In genomic region chr3:183073839-183074615, GRCh38 we compare ENCODE assay signal across 13 cellular contexts. TPM values are rescaled to one million over a fixed set of nuclear protein-coding genes. Genes with fewer than 3 reads are reported as not detected.
DNase-seq lines count a peak whose midpoint lies in the region; ATAC-seq and TF ChIP-seq lines count a peak whose summit lies in the region.
"Had no signal": no experiment of that assay in that cellular context is flagged by ENCODE, and none has a peak within 500 bp of the region (broad histone marks: within the 10 kb centered on the region; RNA-seq: fewer than 3 reads in every experiment).

No MANE protein-coding gene starts in this region.

- DNase-seq in activated CD4-positive, alpha-beta T cell treated with anti-CD3 and anti-CD28 coated beads for 36 hours: no peak
- no peak for DNase-seq in activated CD4-positive, alpha-beta T cell treated with anti-CD3 and anti-CD28 coated beads, Interleukin-2, amount 10 ng/mL, durations not matched to agents 7 days and 5 days
- DNase-seq in SK-MEL-5 (ENCODE audit: low read depth, low spot score) (peak; percentile 39), fibroblast of mammary gland (ENCODE audit: low read depth) (peak; percentile 20), mucosa of gallbladder (ENCODE audit: low spot score) (no peak), HuH-7.5 (ENCODE audit: low spot score) (no peak), NCI-H1436 treated with DMSO at 0.1 percent for 48 hours (lab: John Stamatoyannopoulos, UW) (no peak)
- no peak for DNase-seq in stimulated activated naive CD8-positive, alpha-beta T cell treated with anti-CD3 and anti-CD28 coated beads, Interleukin-15, amount 100 ng/mL, for 72 hours
- DNase-seq: NCI-H226, tibial artery had no signal

- no peak overlapping the region for H3K4me3 Mint-ChIP-seq in activated CD4-positive, alpha-beta T cell treated with anti-CD3 and anti-CD28 coated beads for 36 hours
- H3K4me3 Mint-ChIP-seq in activated CD4-positive, alpha-beta T cell treated with anti-CD3 and anti-CD28 coated beads, Interleukin-2, amount 10 ng/mL, durations not matched to agents 7 days and 5 days: no peak overlapping the region
- H3K4me3 Mint-ChIP-seq in stimulated activated naive CD8-positive, alpha-beta T cell treated with anti-CD3 and anti-CD28 coated beads, Interleukin-15, amount 100 ng/mL, for 72 hours: no peak overlapping the region
- H3K4me3 Mint-ChIP-seq: T-helper 1 cell treated with Interleukin-12 subunit alpha and Interleukin-12 subunit beta and Interleukin-4 antibody, amounts not matched to agents 30 μg/mL and 1 μg/mL, for 36 hours had no signal

- H3K27me3 Mint-ChIP-seq in activated CD4-positive, alpha-beta T cell treated with anti-CD3 and anti-CD28 coated beads for 36 hours: no peaks in the 10 kb centered on the region
- no peaks in the 10 kb centered on the region for H3K27me3 Mint-ChIP-seq in activated CD4-positive, alpha-beta T cell treated with anti-CD3 and anti-CD28 coated beads, Interleukin-2, amount 10 ng/mL, durations not matched to agents 7 days and 5 days
- no peaks in the 10 kb centered on the region for H3K27me3 Mint-ChIP-seq in stimulated activated naive CD8-positive, alpha-beta T cell treated with anti-CD3 and anti-CD28 coated beads, Interleukin-15, amount 100 ng/mL, for 72 hours

- no peak overlapping the region for H3K4me3 ChIP-seq in fibroblast of mammary gland (ENCODE audit: control insufficient read depth, low read depth, low read length)
- H3K4me3 ChIP-seq: coronary artery, tibial artery had no signal

- peak; percentile 53 for ATAC-seq in activated CD4-positive, alpha-beta T cell treated with anti-CD3 and anti-CD28 coated beads for 36 hours
- peak; percentile 37 for ATAC-seq in stimulated activated naive CD8-positive, alpha-beta T cell treated with anti-CD3 and anti-CD28 coated beads, Interleukin-15, amount 100 ng/mL, for 72 hours
- ATAC-seq: HepG2 had no signal

- H3K4me1 Mint-ChIP-seq in activated CD4-positive, alpha-beta T cell treated with anti-CD3 and anti-CD28 coated beads for 36 hours: peaks cover 14% of the 10 kb centered on the region
- peaks cover 8% of the 10 kb centered on the region for H3K4me1 Mint-ChIP-seq in activated CD4-positive, alpha-beta T cell treated with anti-CD3 and anti-CD28 coated beads, Interleukin-2, amount 10 ng/mL, durations not matched to agents 7 days and 5 days
- H3K4me1 Mint-ChIP-seq in stimulated activated naive CD8-positive, alpha-beta T cell treated with anti-CD3 and anti-CD28 coated beads, Interleukin-15, amount 100 ng/mL, for 72 hours: peaks cover 16% of the 10 kb centered on the region

- in situ Hi-C loops in SK-MEL-5 (cut with HindIII; ENCODE audit: low pct_unique_long_range_greater_than_20kb, low sequenced_read_pairs): no loop called here

- CTCF ChIA-PET in activated CD4-positive, alpha-beta T cell treated with anti-CD3 and anti-CD28 coated beads for 36 hours (lab: Charles Lee): no interaction called here
- CTCF ChIA-PET in activated CD4-positive, alpha-beta T cell treated with anti-CD3 and anti-CD28 coated beads, Interleukin-2, amount 10 ng/mL, durations not matched to agents 7 days and 5 days (lab: Charles Lee): interaction anchor here (1.4 kb wide), 1 partner anchor 9 kb away, joined by 4 read pairs; no protein-coding TSS in a partner anchor

- intact Hi-C loops in activated CD4-positive, alpha-beta T cell treated with anti-CD3 and anti-CD28 coated beads for 36 hours (cut with DNase I, micrococcal nuclease): no loop called here

- POLR2A ChIA-PET in activated CD4-positive, alpha-beta T cell treated with anti-CD3 and anti-CD28 coated beads for 36 hours (lab: Charles Lee): no interaction called here
- POLR2A ChIA-PET in activated CD4-positive, alpha-beta T cell treated with anti-CD3 and anti-CD28 coated beads, Interleukin-2, amount 10 ng/mL, durations not matched to agents 7 days and 5 days (lab: Charles Lee): interaction anchor here (0.6 kb wide), 1 partner anchor 19 kb away, joined by 3 read pairs; no protein-coding TSS in a partner anchor

- H3K36me3 Mint-ChIP-seq in activated CD4-positive, alpha-beta T cell treated with anti-CD3 and anti-CD28 coated beads for 36 hours (ENCODE audit: low read depth): peaks cover 48% of the 10 kb centered on the region
- H3K36me3 Mint-ChIP-seq in activated CD4-positive, alpha-beta T cell treated with anti-CD3 and anti-CD28 coated beads, Interleukin-2, amount 10 ng/mL, durations not matched to agents 7 days and 5 days (ENCODE audit: low read depth): peaks cover 55% of the 10 kb centered on the region

- peaks cover 9% of the 10 kb centered on the region for H3K9me3 Mint-ChIP-seq in activated CD4-positive, alpha-beta T cell treated with anti-CD3 and anti-CD28 coated beads for 36 hours (ENCODE audit: low read depth)
- peaks cover 18% of the 10 kb centered on the region for H3K9me3 Mint-ChIP-seq in activated CD4-positive, alpha-beta T cell treated with anti-CD3 and anti-CD28 coated beads, Interleukin-2, amount 10 ng/mL, durations not matched to agents 7 days and 5 days
- H3K9me3 Mint-ChIP-seq in stimulated activated naive CD8-positive, alpha-beta T cell treated with anti-CD3 and anti-CD28 coated beads, Interleukin-15, amount 100 ng/mL, for 72 hours: peaks cover 0 to 7% of the 10 kb centered on the region in 2 donors

- peak overlapping the region; percentile 65 for H3K27ac Mint-ChIP-seq in activated CD4-positive, alpha-beta T cell treated with anti-CD3 and anti-CD28 coated beads for 36 hours
- no peak overlapping the region for H3K27ac Mint-ChIP-seq in activated CD4-positive, alpha-beta T cell treated with anti-CD3 and anti-CD28 coated beads, Interleukin-2, amount 10 ng/mL, durations not matched to agents 7 days and 5 days
- no peak overlapping the region for H3K27ac Mint-ChIP-seq in stimulated activated naive CD8-positive, alpha-beta T cell treated with anti-CD3 and anti-CD28 coated beads, Interleukin-15, amount 100 ng/mL, for 72 hours
- H3K27ac Mint-ChIP-seq: T-helper 1 cell treated with Interleukin-12 subunit alpha and Interleukin-12 subunit beta and Interleukin-4 antibody, amounts not matched to agents 30 μg/mL and 1 μg/mL, for 36 hours had no signal

- no peak for TF ChIP-seq CTCF in fibroblast of mammary gland (conservative IDR thresholded peaks at IDR 0.05; ENCODE audit: control insufficient read depth, insufficient read depth, low read depth, low read length)

RNA-seq across cellular contexts. Expression of gene MCCC1, which starts 25.3 kb away (rescaled TPM):
- total RNA-seq in activated CD4-positive, alpha-beta T cell treated with anti-CD3 and anti-CD28 coated beads for 36 hours: 10 to 100 TPM; 22.0 to 31.1 TPM
- 10 to 100 TPM; 24.0 to 25.1 TPM for total RNA-seq in activated CD4-positive, alpha-beta T cell treated with anti-CD3 and anti-CD28 coated beads, Interleukin-2, amount 10 ng/mL, durations not matched to agents 7 days and 5 days
- total RNA-seq in SK-MEL-5 (2014; rRNA removed; shearing (Covaris generic)): 28.3 and 30.7 TPM in 2 replicates
- polyA plus RNA-seq in SK-MEL-5 (2015; cell fraction: cytosol; rRNA removed): 20.5 and 25.6 TPM in 2 replicates
- polyA plus RNA-seq in SK-MEL-5 (2015; cell fraction: nucleus; rRNA removed): 24.4 and 25.1 TPM in 2 replicates
- total RNA-seq in mucosa of gallbladder: 46.4 TPM

Comparison
In these comparisons a context has a peak if more than half of its experiments do, and no peak if none do; other contexts are left out.
1. DNase-seq: peak in SK-MEL-5 (single experiment) and fibroblast of mammary gland (single experiment); none in activated CD4-positive, alpha-beta T cell treated with anti-CD3 and anti-CD28 coated beads for 36 hours (single experiment), activated CD4-positive, alpha-beta T cell treated with anti-CD3 and anti-CD28 coated beads, Interleukin-2, amount 10 ng/mL, durations not matched to agents 7 days and 5 days (single experiment), stimulated activated naive CD8-positive, alpha-beta T cell treated with anti-CD3 and anti-CD28 coated beads, Interleukin-15, amount 100 ng/mL, for 72 hours (0 of 2), mucosa of gallbladder (single experiment), HuH-7.5 (single experiment) and NCI-H1436 treated with DMSO at 0.1 percent for 48 hours (single experiment).